13 cellular contexts compared by ENCODE assay signal in the genomic region with DNA sequence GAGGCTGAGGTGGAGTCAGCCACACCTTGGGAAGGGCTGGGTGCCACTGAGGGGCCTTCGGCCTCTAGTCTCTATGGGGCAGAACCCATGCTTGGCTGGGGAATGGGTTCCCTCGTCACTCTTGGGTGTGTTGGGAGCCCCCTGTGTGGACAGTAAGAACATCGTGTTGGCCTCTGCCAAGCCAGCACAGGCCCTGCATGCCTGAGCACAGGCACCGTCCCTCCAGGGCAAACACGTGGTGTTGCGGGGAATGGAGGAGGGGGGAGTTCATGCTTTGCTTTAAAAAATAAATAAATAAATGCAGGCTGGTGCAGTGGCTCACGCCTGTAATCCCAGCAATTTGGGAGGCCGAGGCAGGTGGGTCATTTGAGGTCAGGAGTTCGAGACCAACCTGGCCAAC.
"Had no signal": no experiment of that assay in that cellular context is flagged by ENCODE, and none has a peak within 500 bp of the region (broad histone marks: within the 10 kb centered on the region; RNA-seq: fewer than 3 reads in every experiment).

No MANE protein-coding gene starts in this region.

- H3K4me3 ChIP-seq: heart right ventricle had no signal

- H3K27ac ChIP-seq: heart right ventricle had no signal

- ATAC-seq: activated CD4-positive, alpha-beta T cell treated with anti-CD3 and anti-CD28 coated beads for 36 hours; heart right ventricle; left ventricle myocardium superior; stimulated activated naive CD8-positive, alpha-beta T cell treated with anti-CD3 and anti-CD28 coated beads, Interleukin-15, Interleukin-2, amounts not matched to agents 100 U/mL and 50 U/mL, for 24 hours had no signal

- FAIRE-seq: frontal cortex, islet of Langerhans had no signal

- DNase-seq: activated CD4-positive, alpha-beta T cell treated with anti-CD3 and anti-CD28 coated beads for 36 hours; activated gamma-delta T cell; activated naive CD8-positive, alpha-beta T cell treated with anti-CD3 and anti-CD28 coated beads, Interleukin-2, amount 10 ng/mL, durations not matched to agents 7 days and 5 days; activated T-cell treated with anti-CD3 and anti-CD28 coated beads, Interleukin-2, amount 50 U/mL, for 48 hours; anterior cingulate cortex; heart right ventricle; left ventricle myocardium superior; mesendoderm; stimulated activated CD4-positive, alpha-beta T cell treated with anti-CD3 and anti-CD28 coated beads, Interleukin-12 subunit alpha, Interleukin-12 subunit beta, amount 100 ng/mL, for 4 hours; stimulated activated naive CD8-positive, alpha-beta T cell treated with anti-CD3 and anti-CD28 coated beads, Interleukin-15, Interleukin-2, amounts not matched to agents 100 U/mL and 50 U/mL, for 24 hours; T-helper 9 cell had no signal

- H3K9me3 ChIP-seq: heart right ventricle had no signal

- H3K27me3 ChIP-seq: heart right ventricle had no signal
